1 cellular context compared by ENCODE assay signal in the genomic region with DNA sequence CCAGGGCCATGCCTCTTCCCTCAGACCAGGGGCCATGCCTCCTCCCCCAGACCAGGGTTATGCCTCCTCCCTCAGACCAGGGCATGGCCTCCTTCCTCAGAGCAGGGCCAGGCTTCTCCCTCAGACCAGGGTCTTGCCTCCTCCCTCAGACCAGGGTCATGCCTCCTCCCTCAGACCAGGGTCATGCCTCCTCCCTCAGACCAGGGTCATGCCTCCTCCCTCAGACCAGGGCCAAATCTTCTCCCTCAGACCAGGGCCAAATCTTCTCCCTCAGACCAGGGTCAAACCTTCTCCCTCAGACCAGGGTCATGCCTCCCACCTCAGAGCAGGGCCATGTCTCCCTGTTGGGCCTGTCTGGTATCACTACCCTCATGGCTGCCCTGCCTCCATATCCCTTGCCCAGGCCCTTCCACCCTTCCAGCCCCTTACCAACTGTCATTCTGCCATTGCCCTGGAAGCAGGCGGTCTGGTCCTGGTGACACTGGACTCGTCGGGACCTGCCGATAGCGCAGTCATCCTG.
TF ChIP-seq lines count a peak whose summit lies in the region.

No MANE protein-coding gene starts in this region.

TF ChIP-seq in endothelial cell of umbilical vein, 7 proteins besides CTCF, POLR2A, EP300 and RAD21 (continued from another document):
- TF ChIP-seq JUN (IDR thresholded peaks at IDR 0.05; ENCODE audit: borderline replicate concordance, insufficient read depth, insufficient read length, low read depth) = no peak
- TF ChIP-seq FOS (IDR thresholded peaks at IDR 0.05; ENCODE audit: borderline replicate concordance, insufficient read depth, low read length) = no peak
- TF ChIP-seq, protein P1, sequence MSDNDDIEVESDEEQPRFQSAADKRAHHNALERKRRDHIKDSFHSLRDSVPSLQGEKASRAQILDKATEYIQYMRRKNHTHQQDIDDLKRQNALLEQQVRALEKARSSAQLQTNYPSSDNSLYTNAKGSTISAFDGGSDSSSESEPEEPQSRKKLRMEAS (IDR thresholded peaks at IDR 0.05; ENCODE audit: insufficient read depth, insufficient read length) = no peak
- no peak for TF ChIP-seq EZH2 (IDR thresholded peaks at IDR 0.05; ENCODE audit: borderline replicate concordance, low read depth, low read length, severe bottlenecking)
